8 cellular contexts compared by ENCODE assay signal in the genomic region with DNA sequence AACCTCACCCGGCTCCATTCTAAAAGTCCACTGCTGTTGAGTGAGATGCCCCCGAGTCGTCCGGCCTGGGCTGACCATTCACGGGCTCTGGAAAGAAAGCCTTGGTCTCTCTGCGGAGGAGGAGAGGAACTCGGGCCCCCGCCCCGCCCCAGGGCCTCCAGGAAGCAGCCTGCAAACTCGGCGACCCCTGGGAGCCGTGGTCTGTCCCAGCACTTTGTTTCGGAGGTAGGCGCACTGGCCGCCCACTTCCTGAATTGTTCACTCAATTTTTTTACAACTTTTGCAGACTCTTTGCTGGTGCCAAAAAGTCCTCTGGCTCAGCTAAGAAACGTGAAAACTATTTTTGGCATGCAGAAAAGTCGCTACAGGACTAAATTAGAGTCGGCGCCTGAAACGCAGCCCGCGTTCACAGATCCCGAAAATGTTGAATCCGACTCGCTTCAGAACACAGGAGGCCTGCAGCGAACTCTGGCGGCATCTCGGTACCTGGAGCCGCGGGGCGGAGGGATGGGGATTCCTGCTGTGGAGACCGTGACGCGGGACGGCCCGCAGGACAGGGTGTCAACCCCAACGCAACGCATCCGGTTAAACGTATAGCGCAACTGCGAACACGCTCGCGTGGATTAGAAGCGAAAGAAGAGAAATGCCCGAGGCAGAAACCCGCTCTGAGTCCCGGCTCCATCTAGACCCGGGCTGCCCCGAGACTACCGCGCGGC. TPM values are rescaled to one million over a fixed set of nuclear protein-coding genes. Genes with fewer than 3 reads are reported as not detected.
DNase-seq lines count a peak whose midpoint lies in the region; ATAC-seq and TF ChIP-seq lines count a peak whose summit lies in the region.

No MANE protein-coding gene starts in this region.

- H3K4me1 Mint-ChIP-seq in activated CD4-positive, alpha-beta T cell treated with anti-CD3 and anti-CD28 coated beads, Interleukin-2, amount 10 ng/mL, durations not matched to agents 7 days and 5 days, result peaks cover 8% of the 10 kb centered on the region
- H3K4me1 Mint-ChIP-seq in activated T-helper 1 cell treated with anti-CD3 and anti-CD28 coated beads, Interleukin-12 subunit alpha, Interleukin-12 subunit beta, Interleukin-2, Interleukin-4 antibody, amounts not matched to agents 30 ng/mL and 10 ng/mL and 1 ng/mL, durations not matched to agents 14 hours and 24 hours and 36 hours (ENCODE audit: low read depth), result no peaks in the 10 kb centered on the region
- H3K4me1 Mint-ChIP-seq in nephron progenitor cell, result peaks cover 50% of the 10 kb centered on the region

- intact Hi-C loops in activated T-helper 1 cell treated with anti-CD3 and anti-CD28 coated beads, Interleukin-12 subunit alpha, Interleukin-12 subunit beta, Interleukin-2, Interleukin-4 antibody, amounts not matched to agents 30 ng/mL and 10 ng/mL and 1 ng/mL, durations not matched to agents 14 hours and 24 hours and 36 hours (cut with micrococcal nuclease), result no loop called here

- no peak for TF ChIP-seq CTCF in nephron progenitor cell (IDR thresholded peaks at IDR 0.05)

- H3K36me3 Mint-ChIP-seq in activated CD4-positive, alpha-beta T cell treated with anti-CD3 and anti-CD28 coated beads, Interleukin-2, amount 10 ng/mL, durations not matched to agents 7 days and 5 days (ENCODE audit: low read depth), result no peaks in the 10 kb centered on the region
- H3K36me3 Mint-ChIP-seq in activated T-helper 1 cell treated with anti-CD3 and anti-CD28 coated beads, Interleukin-12 subunit alpha, Interleukin-12 subunit beta, Interleukin-2, Interleukin-4 antibody, amounts not matched to agents 30 ng/mL and 10 ng/mL and 1 ng/mL, durations not matched to agents 14 hours and 24 hours and 36 hours (ENCODE audit: low read depth), result no peaks in the 10 kb centered on the region
- H3K36me3 Mint-ChIP-seq in nephron progenitor cell (ENCODE audit: low read depth), result peaks cover 54% of the 10 kb centered on the region

- peak; percentile 23 for DNase-seq in activated CD4-positive, alpha-beta T cell treated with anti-CD3 and anti-CD28 coated beads, Interleukin-2, amount 10 ng/mL, durations not matched to agents 7 days and 5 days
- DNase-seq in activated CD4-positive, alpha-beta T cell treated with anti-CD3 and anti-CD28 coated beads for 4 hours, result no peak
- DNase-seq in activated T-helper 1 cell treated with anti-CD3 and anti-CD28 coated beads, Interleukin-12 subunit alpha, Interleukin-12 subunit beta, Interleukin-2, Interleukin-4 antibody, amounts not matched to agents 30 ng/mL and 10 ng/mL and 1 ng/mL, durations not matched to agents 14 hours and 24 hours and 36 hours (ENCODE audit: low spot score), result peak; percentile 27
- DNase-seq in germinal center (ENCODE audit: low spot score) (peak; percentile 52), nephron progenitor cell (peak; percentile 80), KG1 (lab: John Stamatoyannopoulos, UW) (no peak)

- ATAC-seq in HG03442 (IDR thresholded peaks at IDR 0.05; ENCODE audit: unreplicated experiment) (no peak), GM21529 (IDR thresholded peaks at IDR 0.05; ENCODE audit: unreplicated experiment) (no peak)

- H3K27me3 Mint-ChIP-seq in activated CD4-positive, alpha-beta T cell treated with anti-CD3 and anti-CD28 coated beads, Interleukin-2, amount 10 ng/mL, durations not matched to agents 7 days and 5 days, result peaks cover 36% of the 10 kb centered on the region
- peaks cover 19% of the 10 kb centered on the region for H3K27me3 Mint-ChIP-seq in activated T-helper 1 cell treated with anti-CD3 and anti-CD28 coated beads, Interleukin-12 subunit alpha, Interleukin-12 subunit beta, Interleukin-2, Interleukin-4 antibody, amounts not matched to agents 30 ng/mL and 10 ng/mL and 1 ng/mL, durations not matched to agents 14 hours and 24 hours and 36 hours (ENCODE audit: insufficient read depth)
- peaks cover 3% of the 10 kb centered on the region for H3K27me3 Mint-ChIP-seq in nephron progenitor cell (ENCODE audit: low read depth, poor library complexity)

- H3K9me3 Mint-ChIP-seq in activated CD4-positive, alpha-beta T cell treated with anti-CD3 and anti-CD28 coated beads, Interleukin-2, amount 10 ng/mL, durations not matched to agents 7 days and 5 days, result no peaks in the 10 kb centered on the region
- H3K9me3 Mint-ChIP-seq in activated T-helper 1 cell treated with anti-CD3 and anti-CD28 coated beads, Interleukin-12 subunit alpha, Interleukin-12 subunit beta, Interleukin-2, Interleukin-4 antibody, amounts not matched to agents 30 ng/mL and 10 ng/mL and 1 ng/mL, durations not matched to agents 14 hours and 24 hours and 36 hours, result no peaks in the 10 kb centered on the region
- H3K9me3 Mint-ChIP-seq in nephron progenitor cell, result peaks cover 18% of the 10 kb centered on the region

- POLR2A ChIA-PET in activated CD4-positive, alpha-beta T cell treated with anti-CD3 and anti-CD28 coated beads, Interleukin-2, amount 10 ng/mL, durations not matched to agents 7 days and 5 days (lab: Charles Lee), result no interaction called here

- H3K27ac Mint-ChIP-seq in activated CD4-positive, alpha-beta T cell treated with anti-CD3 and anti-CD28 coated beads, Interleukin-2, amount 10 ng/mL, durations not matched to agents 7 days and 5 days, result no peak overlapping the region
- H3K27ac Mint-ChIP-seq in activated T-helper 1 cell treated with anti-CD3 and anti-CD28 coated beads, Interleukin-12 subunit alpha, Interleukin-12 subunit beta, Interleukin-2, Interleukin-4 antibody, amounts not matched to agents 30 ng/mL and 10 ng/mL and 1 ng/mL, durations not matched to agents 14 hours and 24 hours and 36 hours, result no peak overlapping the region
- peak overlapping the region; percentile 99 for H3K27ac Mint-ChIP-seq in nephron progenitor cell

- CTCF ChIA-PET in activated CD4-positive, alpha-beta T cell treated with anti-CD3 and anti-CD28 coated beads, Interleukin-2, amount 10 ng/mL, durations not matched to agents 7 days and 5 days (lab: Charles Lee), result interaction anchor here (1.7 kb wide), 1 partner anchor 12 kb away, joined by 3 read pairs; no protein-coding TSS in a partner anchor

- peak overlapping the region; percentile 56 for H3K4me3 Mint-ChIP-seq in activated CD4-positive, alpha-beta T cell treated with anti-CD3 and anti-CD28 coated beads, Interleukin-2, amount 10 ng/mL, durations not matched to agents 7 days and 5 days
- peak overlapping the region; percentile 71 for H3K4me3 Mint-ChIP-seq in activated T-helper 1 cell treated with anti-CD3 and anti-CD28 coated beads, Interleukin-12 subunit alpha, Interleukin-12 subunit beta, Interleukin-2, Interleukin-4 antibody, amounts not matched to agents 30 ng/mL and 10 ng/mL and 1 ng/mL, durations not matched to agents 14 hours and 24 hours and 36 hours
- peak overlapping the region; percentile 95 for H3K4me3 Mint-ChIP-seq in nephron progenitor cell

RNA-seq across cellular contexts. Expression of a gene that starts 1.5 kb away (rescaled TPM):
- under 1 TPM; 0.20 to 0.58 TPM for total RNA-seq in activated CD4-positive, alpha-beta T cell treated with anti-CD3 and anti-CD28 coated beads, Interleukin-2, amount 10 ng/mL, durations not matched to agents 7 days and 5 days
- 1.7 and 1.9 TPM in 2 replicates for total RNA-seq in activated T-helper 1 cell treated with anti-CD3 and anti-CD28 coated beads, Interleukin-12 subunit alpha, Interleukin-12 subunit beta, Interleukin-2, Interleukin-4 antibody, amounts not matched to agents 30 ng/mL and 10 ng/mL and 1 ng/mL, durations not matched to agents 14 hours and 24 hours and 36 hours

Comparison
In these comparisons a context has a peak if more than half of its experiments do, and no peak if none do; other contexts are left out.
1. DNase-seq: peak in activated CD4-positive, alpha-beta T cell treated with anti-CD3 and anti-CD28 coated beads, Interleukin-2, amount 10 ng/mL, durations not matched to agents 7 days and 5 days (single experiment), activated T-helper 1 cell treated with anti-CD3 and anti-CD28 coated beads, Interleukin-12 subunit alpha, Interleukin-12 subunit beta, Interleukin-2, Interleukin-4 antibody, amounts not matched to agents 30 ng/mL and 10 ng/mL and 1 ng/mL, durations not matched to agents 14 hours and 24 hours and 36 hours (single experiment), germinal center (single experiment) and nephron progenitor cell (single experiment); none in activated CD4-positive, alpha-beta T cell treated with anti-CD3 and anti-CD28 coated beads for 4 hours (0 of 2) and KG1 (single experiment).
2. Peak in every context shown above with its lines, with median percentiles within 50 percentile points of each other: H3K4me3 Mint-ChIP-seq.